In the genomic region with DNA sequence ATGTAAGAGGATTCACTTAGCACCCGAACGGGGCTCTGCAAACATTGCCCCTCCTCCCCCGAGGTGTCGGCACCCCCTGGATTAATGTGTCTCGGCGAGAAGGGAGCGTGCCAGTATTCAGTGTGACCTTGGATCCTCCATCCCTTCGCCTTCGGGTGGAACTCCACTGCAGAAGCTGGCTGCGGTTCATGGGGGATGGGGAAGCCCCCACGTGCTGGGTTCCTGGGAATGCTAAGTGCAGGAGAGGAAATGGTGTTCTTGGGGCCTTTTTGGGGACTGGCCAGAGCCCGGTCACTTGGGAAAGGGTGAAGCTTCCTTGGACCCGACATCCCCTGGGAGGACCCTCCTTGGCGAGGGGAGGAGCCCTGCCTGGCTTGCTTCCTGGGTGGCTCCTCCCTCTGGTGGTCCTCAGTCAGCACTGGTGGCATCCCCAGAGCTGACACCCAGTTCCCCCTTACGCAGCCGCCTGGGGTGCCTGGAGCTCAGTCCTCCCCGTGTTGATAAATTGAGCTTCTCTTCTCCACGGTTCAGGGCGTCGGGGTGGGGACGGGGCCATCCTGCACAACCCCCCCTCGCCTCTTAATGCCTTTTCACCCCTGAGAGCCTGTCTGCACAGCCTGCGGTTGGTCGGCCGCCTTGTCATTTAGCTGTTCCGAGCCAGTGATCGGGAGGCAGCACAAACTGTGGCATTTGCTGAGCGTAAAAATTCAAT, we compare ENCODE assay signal across 13 cellular contexts. TPM values are rescaled to one million over a fixed set of nuclear protein-coding genes. Genes with fewer than 3 reads are reported as not detected.
A peak's percentile ranks its signal among the peaks of the same experiment; 100 is the strongest.
DNase-seq lines count a peak whose midpoint lies in the region; ATAC-seq and TF ChIP-seq lines count a peak whose summit lies in the region.
"Had no signal": no experiment of that assay in that cellular context is flagged by ENCODE, and none has a peak within 500 bp of the region (broad histone marks: within the 10 kb centered on the region; RNA-seq: fewer than 3 reads in every experiment).

No MANE protein-coding gene starts in this region.

- no peak overlapping the region for H3K4me3 Mint-ChIP-seq in Caco-2 (ENCODE audit: unreplicated experiment)
- peak overlapping the region; percentile 77 for H3K4me3 Mint-ChIP-seq in neural progenitor cell
- no peak overlapping the region for H3K4me3 Mint-ChIP-seq in T-cell
- H3K4me3 Mint-ChIP-seq: activated naive CD4-positive, alpha-beta T cell treated with anti-CD3 and anti-CD28 coated beads, Interleukin-2, amount 10 ng/mL, durations not matched to agents 7 days and 5 days; CD4-positive, alpha-beta memory T cell had no signal

- H3K4me3 ChIP-seq in Caco-2 (ENCODE audit: low read depth, low read length) (no peak overlapping the region), endocrine pancreas (ENCODE audit: control insufficient read depth, insufficient read depth, low read length) (no peak overlapping the region), neural progenitor cell (no peak overlapping the region)

- H3K27ac Mint-ChIP-seq in Caco-2 (ENCODE audit: unreplicated experiment): peak overlapping the region; percentile 15
- no peak overlapping the region for H3K27ac Mint-ChIP-seq in neural progenitor cell
- H3K27ac Mint-ChIP-seq in T-cell: no peak overlapping the region
- H3K27ac Mint-ChIP-seq: activated naive CD4-positive, alpha-beta T cell treated with anti-CD3 and anti-CD28 coated beads, Interleukin-2, amount 10 ng/mL, durations not matched to agents 7 days and 5 days had no signal

- H3K9ac ChIP-seq in endocrine pancreas (ENCODE audit: control insufficient read depth, insufficient read depth, low read length) (peak overlapping the region; percentile 31), neural progenitor cell (no peak overlapping the region)

- H3K79me2 ChIP-seq in neural progenitor cell (ENCODE audit: low read depth): no peaks in the 10 kb centered on the region

- CTCF ChIA-PET in Caco-2 (lab: Charles Lee): no interaction called here
- CTCF ChIA-PET in T-cell (lab: Charles Lee): no interaction called here

- no peaks in the 10 kb centered on the region for H3K9me3 Mint-ChIP-seq in Caco-2 (ENCODE audit: unreplicated experiment)
- peaks cover 5% of the 10 kb centered on the region for H3K9me3 Mint-ChIP-seq in neural progenitor cell
- no peaks in the 10 kb centered on the region for H3K9me3 Mint-ChIP-seq in T-cell
- H3K9me3 Mint-ChIP-seq: activated naive CD4-positive, alpha-beta T cell treated with anti-CD3 and anti-CD28 coated beads, Interleukin-2, amount 10 ng/mL, durations not matched to agents 7 days and 5 days; CD4-positive, alpha-beta memory T cell had no signal

- H3K9me3 ChIP-seq in Caco-2 (no peaks in the 10 kb centered on the region), endocrine pancreas (ENCODE audit: control insufficient read depth, low read length) (no peaks in the 10 kb centered on the region), neural progenitor cell (ENCODE audit: low read depth) (no peaks in the 10 kb centered on the region)

- H3K27me3 Mint-ChIP-seq in Caco-2 (ENCODE audit: insufficient read depth, unreplicated experiment) (no peaks in the 10 kb centered on the region), neural progenitor cell (ENCODE audit: insufficient read depth, low read depth) (peaks cover 40% of the 10 kb centered on the region), T-cell (no peaks in the 10 kb centered on the region)
- H3K27me3 Mint-ChIP-seq: CD4-positive, alpha-beta memory T cell had no signal

- no peak overlapping the region for H2AFZ ChIP-seq in neural progenitor cell (replicated peaks)

- H3K36me3 Mint-ChIP-seq in Caco-2 (ENCODE audit: insufficient read depth, unreplicated experiment) (no peaks in the 10 kb centered on the region), neural progenitor cell (no peaks in the 10 kb centered on the region), T-cell (peaks cover 12% of the 10 kb centered on the region)

- intact Hi-C loops in Caco-2 (cut with micrococcal nuclease; ENCODE audit: unreplicated experiment): no loop called here

- POLR2A ChIA-PET in Caco-2 (lab: Charles Lee) (no interaction called here), T-cell (lab: Charles Lee) (no interaction called here)

- peaks cover 10% of the 10 kb centered on the region for H3K4me1 ChIP-seq in Caco-2
- H3K4me1 ChIP-seq in endocrine pancreas (ENCODE audit: control insufficient read depth, insufficient read depth, low read length): no peaks in the 10 kb centered on the region
- peaks cover 92% of the 10 kb centered on the region for H3K4me1 ChIP-seq in neural progenitor cell

- DNase-seq in Caco-2 (no peak), M059J (ENCODE audit: low read depth) (peak; percentile 56), neural progenitor cell (ENCODE audit: low spot score) (no peak), T-cell (no peak)
- DNase-seq in activated CD4-positive, alpha-beta T cell treated with anti-CD3 and anti-CD28 coated beads for 4 hours: no peak
- no peak for DNase-seq in stimulated activated CD8-positive, alpha-beta memory T cell treated with anti-CD3 and anti-CD28 coated beads, Interleukin-4, amount 100 ng/mL, for 48 hours
- DNase-seq: activated naive CD4-positive, alpha-beta T cell treated with anti-CD3 and anti-CD28 coated beads, Interleukin-2, amount 10 ng/mL, durations not matched to agents 7 days and 5 days; NCI-H1105 treated with DMSO at 0.1 percent for 48 hours; NCI-H748 treated with DMSO at 0.1 percent for 48 hours had no signal

- BruUV-seq in Caco-2 (replicated peaks; lab: Mats Ljungman, UMichigan): no TSS peak

- peaks cover 41% of the 10 kb centered on the region for H4K20me1 ChIP-seq in neural progenitor cell (ENCODE audit: low read depth)

- H3K4me2 ChIP-seq in neural progenitor cell: peak overlapping the region; percentile 65

- H3K27me3 ChIP-seq in Caco-2 (replicated peaks; ENCODE audit: control insufficient read depth, insufficient read depth, low read length) (no peaks in the 10 kb centered on the region), endocrine pancreas (ENCODE audit: control insufficient read depth, insufficient read depth, low read length) (no peaks in the 10 kb centered on the region), neural progenitor cell (peaks cover 22% of the 10 kb centered on the region)

- H3K36me3 ChIP-seq in Caco-2 (ENCODE audit: control insufficient read depth, insufficient read depth, low read length) (no peaks in the 10 kb centered on the region), endocrine pancreas (ENCODE audit: control insufficient read depth, insufficient read depth, low read length) (no peaks in the 10 kb centered on the region), neural progenitor cell (no peaks in the 10 kb centered on the region)

- peaks cover 85% of the 10 kb centered on the region for H3F3A ChIP-seq in neural progenitor cell (ENCODE audit: low read depth)

- TF ChIP-seq CTCF in Caco-2 (IDR thresholded peaks at IDR 0.05; ENCODE audit: insufficient read depth in 1 of 2, low read depth in 1 of 2, low read length in 1 of 2, severe bottlenecking in 1 of 2, unreplicated experiment in 1 of 2) (no peak), neural progenitor cell (IDR thresholded peaks at IDR 0.05) (no peak)

- H3K4me1 Mint-ChIP-seq in Caco-2 (ENCODE audit: low read depth, unreplicated experiment) (peaks cover 14% of the 10 kb centered on the region), neural progenitor cell (peaks cover 89% of the 10 kb centered on the region), T-cell (peaks cover 25 to 36% (median 35%) of the 10 kb centered on the region in 3 donors)
- H3K4me1 Mint-ChIP-seq: activated naive CD4-positive, alpha-beta T cell treated with anti-CD3 and anti-CD28 coated beads, Interleukin-2, amount 10 ng/mL, durations not matched to agents 7 days and 5 days had no signal

- ATAC-seq in T-cell (replicated peaks in 1 of 4): no peak
- ATAC-seq in GM21723 (IDR thresholded peaks at IDR 0.05; ENCODE audit: unreplicated experiment): no peak
- ATAC-seq: Right ventricle myocardium inferior had no signal

- no peak overlapping the region for H3K27ac ChIP-seq in neural progenitor cell

RNA-seq across cellular contexts. Expression of gene GSE1, which starts 30.8 kb away (rescaled TPM):
- total RNA-seq in Caco-2 (2022) (140 and 142 TPM in 2 replicates), neural progenitor cell (ENCODE audit: low replicate concordance) (7.7 and 20.4 TPM in 2 replicates), T-cell (10 to 100 TPM; 29.1 to 61.7 (median 37.4) TPM)
- total RNA-seq in M059J (2014; rRNA removed; shearing (Covaris generic)): 11.7 and 15.2 TPM in 2 replicates
